In genomic region chr6:165791876-165792437, GRCh38 we compare ENCODE assay signal across 1 cellular context.
TF ChIP-seq lines count a peak whose summit lies in the region.

No MANE protein-coding gene starts in this region.

TF ChIP-seq in GM23338, 12 proteins besides CTCF, POLR2A, EP300 and RAD21 (continued from another document):
- TF ChIP-seq REST (IDR thresholded peaks at IDR 0.05; ENCODE audit: unreplicated experiment) (no peak), EZH2 (IDR thresholded peaks at IDR 0.05; ENCODE audit: low read depth, unreplicated experiment) (no peak), EZH2phosphoT487 (IDR thresholded peaks at IDR 0.05; ENCODE audit: unreplicated experiment) (no peak), POLR2AphosphoS5 (IDR thresholded peaks at IDR 0.05; ENCODE audit: low read depth) (no peak)
